Comparison of ENCODE assay signal across 1 cellular context in the genomic region with DNA sequence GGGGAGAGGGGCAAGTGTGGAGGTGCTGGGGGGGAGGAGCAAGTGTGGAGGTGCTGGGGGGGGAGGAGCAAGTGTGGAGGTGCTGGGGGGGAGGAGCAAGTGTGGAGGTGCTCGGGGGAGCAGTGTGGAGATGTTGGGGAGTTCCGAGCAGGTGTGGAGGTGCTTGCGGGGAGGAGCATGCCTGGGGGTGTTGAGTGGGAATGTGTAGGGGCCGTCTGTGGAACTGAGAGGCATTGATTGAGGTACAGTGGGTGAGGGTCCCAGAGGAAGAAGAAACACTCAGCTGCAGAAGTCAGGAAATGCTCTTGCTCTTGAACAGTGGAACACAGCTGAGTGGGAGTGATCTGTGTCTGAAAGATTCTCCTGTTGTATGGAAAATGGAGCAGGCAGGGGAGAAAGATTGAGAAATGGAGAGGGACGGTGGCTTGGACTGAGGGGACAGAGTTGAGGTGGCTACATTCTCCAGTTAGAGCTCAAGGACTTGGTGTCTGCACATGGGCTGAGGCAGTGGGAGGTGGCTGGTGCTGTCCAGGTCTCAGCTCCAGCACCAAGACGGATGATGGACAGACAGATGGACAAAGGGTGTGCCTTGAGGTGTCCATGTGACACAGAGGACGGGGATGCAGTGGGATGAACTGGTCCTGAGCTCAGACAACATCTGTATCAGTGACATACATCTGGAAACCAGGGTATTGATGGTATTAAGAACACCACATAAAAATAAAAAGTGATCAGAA.
TF ChIP-seq lines count a peak whose summit lies in the region.

No MANE protein-coding gene starts in this region.

TF ChIP-seq in HCT116, 20 proteins besides CTCF, POLR2A, EP300 and RAD21:
- 0 out of 2 replicates have a peak, but pooled peaks have one; percentile 12 for TF ChIP-seq POLR2AphosphoS5 (IDR thresholded peaks at IDR 0.05; ENCODE audit: low read depth, low read length)
- no peak for TF ChIP-seq JUND (IDR thresholded peaks at IDR 0.05)
- TF ChIP-seq, protein P1, sequence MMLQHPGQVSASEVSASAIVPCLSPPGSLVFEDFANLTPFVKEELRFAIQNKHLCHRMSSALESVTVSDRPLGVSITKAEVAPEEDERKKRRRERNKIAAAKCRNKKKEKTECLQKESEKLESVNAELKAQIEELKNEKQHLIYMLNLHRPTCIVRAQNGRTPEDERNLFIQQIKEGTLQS (IDR thresholded peaks at IDR 0.05): no peak
- no peak for TF ChIP-seq EGR1 (IDR thresholded peaks at IDR 0.05; ENCODE audit: low read depth)
- TF ChIP-seq REST (IDR thresholded peaks at IDR 0.05; ENCODE audit: low read depth): no peak
